25 cellular contexts compared by ENCODE assay signal in genomic region chr10:44260286-44260928, GRCh38.
DNase-seq lines count a peak whose midpoint lies in the region; ATAC-seq, FAIRE-seq and TF ChIP-seq lines count a peak whose summit lies in the region.
"Had no signal": no experiment of that assay in that cellular context is flagged by ENCODE, and none has a peak within 500 bp of the region (broad histone marks: within the 10 kb centered on the region; RNA-seq: fewer than 3 reads in every experiment).

No MANE protein-coding gene starts in this region.

- H3K4me2 ChIP-seq in HepG2 (ENCODE audit: low read depth, low read length) = no peak overlapping the region
- H3K4me2 ChIP-seq in GM12878 (ENCODE audit: control insufficient read depth, insufficient read depth) = peak overlapping the region; percentile 34

- in situ Hi-C loops in HepG2 (cut with HindIII; ENCODE audit: extremely low pct_ligation_motif_present, low pct_unique_long_range_greater_than_20kb) = no loop called here
- in situ Hi-C loops in GM12878 (cut with MboI) = no loop called here

- SMC1A ChIA-PET in GM12878 (lab: Charles Lee; ENCODE audit: uncharacterized antibody, unreplicated experiment) = interaction anchor here (0.7 to 3.1 kb wide), 5 partner anchors 10 to 126 kb away, joined by 3 to 19 read pairs (median 3); no protein-coding TSS in a partner anchor

- H3K27me3 ChIP-seq in HepG2 (ENCODE audit: control insufficient read depth in 1 of 2, insufficient read depth in 2 of 2, low read length in 2 of 2) (no peaks in the 10 kb centered on the region), right lobe of liver (no peaks in the 10 kb centered on the region), GM12878 (replicated peaks in 1 of 2; ENCODE audit: control insufficient read depth in 2 of 2, insufficient read depth in 2 of 2, low read length in 1 of 2) (no peaks in the 10 kb centered on the region), aorta (ENCODE audit: control insufficient read depth in 1 of 2, insufficient read depth in 2 of 2, low read length in 1 of 2) (no peaks in the 10 kb centered on the region)
- H3K27me3 ChIP-seq: right atrium auricular region, tibial nerve had no signal

- H3K9ac ChIP-seq in HepG2 (ENCODE audit: insufficient read depth, low read depth, low read length) (no peak overlapping the region), GM12878 (ENCODE audit: control insufficient read depth, insufficient read depth, low read length) (no peak overlapping the region)
- H3K9ac ChIP-seq: parathyroid adenoma had no signal

- RAD21 ChIA-PET in GM12878 (lab: Charles Lee; ENCODE audit: unreplicated experiment) = interaction anchor here (0.8 to 2.8 kb wide), 3 partner anchors 10 to 52 kb away, joined by 4 to 17 read pairs (median 4); no protein-coding TSS in a partner anchor

- H3K4me1 ChIP-seq in HepG2 (ENCODE audit: insufficient read depth, low read length) = peaks cover 65% of the 10 kb centered on the region
- peaks cover 0 to 11% (median 3%) of the 10 kb centered on the region in 4 donors for H3K4me1 ChIP-seq in right lobe of liver
- H3K4me1 ChIP-seq in GM12878 (ENCODE audit: control insufficient read depth, insufficient read depth, low read length) = peaks cover 56% of the 10 kb centered on the region
- no peaks in the 10 kb centered on the region for H3K4me1 ChIP-seq in aorta (ENCODE audit: control insufficient read depth in 1 of 2, insufficient read depth in 2 of 2, low read length in 2 of 2)

- TF ChIP-seq RAD21 in HepG2 (CRISPR knock-in tag; IDR thresholded peaks at IDR 0.05) (no peak), GM12878 (IDR thresholded peaks at IDR 0.05; ENCODE audit: insufficient read depth, low read depth, low read length) (no peak)

- H3K36me3 ChIP-seq in HepG2 (replicated peaks in 1 of 2; ENCODE audit: control insufficient read depth in 1 of 2, insufficient read depth in 2 of 2, low read length in 2 of 2) (no peaks in the 10 kb centered on the region), right lobe of liver (no peaks in the 10 kb centered on the region), GM12878 (ENCODE audit: control insufficient read depth in 2 of 2, insufficient read depth in 2 of 2, low read length in 1 of 2) (no peaks in the 10 kb centered on the region), aorta (ENCODE audit: control insufficient read depth in 1 of 2, insufficient read depth in 2 of 2, low read length in 1 of 2) (no peaks in the 10 kb centered on the region)
- H3K36me3 ChIP-seq: right atrium auricular region, tibial nerve had no signal

- no peak for DNase-seq in HepG2 (ENCODE audit: low spot score)
- no peak for DNase-seq in right lobe of liver
- peak; percentile 46 for DNase-seq in GM12878 (ENCODE audit: low read depth, low spot score)
- DNase-seq in aorta = no peak
- DNase-seq in activated gamma-delta T cell (lab: John Stamatoyannopoulos, UW) = no peak
- DNase-seq: activated CD4-positive, alpha-beta memory T cell treated with anti-CD3 and anti-CD28 coated beads for 36 hours; activated naive CD8-positive, alpha-beta T cell treated with anti-CD3 and anti-CD28 coated beads for 36 hours; CD4-positive, alpha-beta memory T cell; KG1; midbrain; NCI-H1417 treated with DMSO at 0.1 percent for 48 hours; NCI-H2081 treated with DMSO at 0.1 percent for 48 hours; NCI-H446; SHP77; stimulated activated CD4-positive, alpha-beta T cell treated with anti-CD3 and anti-CD28 coated beads, Interleukin-4, amount 100 ng/mL, for 24 hours; stimulated activated naive CD4-positive, alpha-beta T cell; T-helper 1 cell had no signal

- TF ChIP-seq POLR2A in HepG2 (IDR thresholded peaks at IDR 0.05; ENCODE audit: insufficient read depth in 1 of 2, low read depth in 2 of 2, low read length in 2 of 2) (no peak), right lobe of liver (IDR thresholded peaks at IDR 0.05) (no peak), GM12878 (IDR thresholded peaks at IDR 0.05; ENCODE audit: low read depth, low read length) (no peak)

- H3K9me3 ChIP-seq in HepG2 (ENCODE audit: low read length) (no peaks in the 10 kb centered on the region), right lobe of liver (no peaks in the 10 kb centered on the region), GM12878 (replicated peaks; ENCODE audit: control insufficient read depth, insufficient read depth, low read length) (no peaks in the 10 kb centered on the region; the same call in 2 of the 3 replicates), aorta (ENCODE audit: control insufficient read depth, low read length) (no peaks in the 10 kb centered on the region)
- H3K9me3 ChIP-seq: right atrium auricular region, tibial nerve had no signal

- FAIRE-seq in HepG2 (lab: Jason Lieb, UNC) = no peak
- no peak for FAIRE-seq in GM12878 (lab: Jason Lieb, UNC)
- FAIRE-seq: HTR-8/SVneo had no signal

- H4K20me1 ChIP-seq in HepG2 (ENCODE audit: insufficient read depth, low read length) (no peaks in the 10 kb centered on the region), GM12878 (ENCODE audit: control insufficient read depth, insufficient read depth) (no peaks in the 10 kb centered on the region)

- intact Hi-C loops in HepG2 (cut with micrococcal nuclease; ENCODE audit: unreplicated experiment) (no loop called here), right lobe of liver (cut with DNase I) (no loop called here), GM12878 (cut with micrococcal nuclease; ENCODE audit: unreplicated experiment) (loop anchor here (5.0 kb wide), 1 partner anchor 127 kb away; the partner anchor contains the start of gene CXCL12), aorta (cut with DNase I) (no loop called here)

- 99% methylated on average over 8 of the region's 13 CpGs for WGBS in HepG2 (ENCODE audit: low lambda C conversion rate)
- 94% methylated on average over 7 of the region's 13 CpGs for WGBS in right lobe of liver (ENCODE audit: insufficient coverage, low coverage, low lambda C conversion rate, missing lambda C conversion rate)
- 23% methylated on average over 13 of the region's 13 CpGs for WGBS in GM12878 (ENCODE audit: insufficient coverage, insufficient replicate concordance, low lambda C conversion rate, missing lambda C conversion rate)
- WGBS in aorta, 2 donors = 96 to 97% methylated on average over 13 of the region's 13 CpGs

- no peak for TF ChIP-seq CTCF in HepG2 (CRISPR knock-in tag; IDR thresholded peaks at IDR 0.05)
- TF ChIP-seq CTCF in right lobe of liver (IDR thresholded peaks at IDR 0.05) = no peak
- TF ChIP-seq CTCF in GM12878 (IDR thresholded peaks at IDR 0.05 in 2 of 3, conservative IDR thresholded peaks at IDR 0.05 in 1 of 3; ENCODE audit: control insufficient read depth in 2 of 3, extremely low read depth in 1 of 3, insufficient read depth in 1 of 3, low read depth in 3 of 3, low read length in 3 of 3) = peak in 1 of 3 experiments; percentile 15; a peak in 1 of 6 replicates

- H3K79me2 ChIP-seq in HepG2 (ENCODE audit: insufficient read depth, low read length) (no peaks in the 10 kb centered on the region), GM12878 (ENCODE audit: control insufficient read depth, insufficient read depth, low read length) (no peaks in the 10 kb centered on the region; the same call in 1 of the 2 replicates)
- H3K79me2 ChIP-seq: parathyroid adenoma had no signal

- BruUV-seq in HepG2 (replicated peaks; lab: Mats Ljungman, UMichigan) = no TSS peak
- no TSS peak for BruUV-seq in GM12878 (replicated peaks; lab: Mats Ljungman, UMichigan)

- H3K4me3 ChIP-seq in HepG2 (replicated peaks in 1 of 3; ENCODE audit: insufficient read depth in 1 of 3, low read depth in 2 of 3, low read length in 3 of 3) = no peak overlapping the region
- no peak overlapping the region for H3K4me3 ChIP-seq in right lobe of liver
- H3K4me3 ChIP-seq in GM12878 = no peak overlapping the region
- H3K4me3 ChIP-seq in aorta (ENCODE audit: low read length in 2 of 2) = no peak overlapping the region
- H3K4me3 ChIP-seq: right atrium auricular region, tibial nerve had no signal

- POLR2A ChIA-PET in HepG2 (lab: Yijun Ruan, JAX) = interaction anchor here (1.4 to 1.7 kb wide), 5 partner anchors 9 to 397 kb away, joined by 3 to 14 read pairs (median 4); no protein-coding TSS in a partner anchor
- POLR2A ChIA-PET in GM12878 (lab: Charles Lee) = no interaction called here

- TF ChIP-seq EP300 in HepG2 (IDR thresholded peaks at IDR 0.05; ENCODE audit: low read depth in 2 of 2, low read length in 2 of 2) (no peak), HepG2 (CRISPR knock-in tag; IDR thresholded peaks at IDR 0.05; ENCODE audit: borderline replicate concordance) (no peak), GM12878 (IDR thresholded peaks at IDR 0.05; ENCODE audit: borderline replicate concordance in 1 of 2, control insufficient read depth in 1 of 2, low read depth in 2 of 2, low read length in 2 of 2) (no peak; a peak in 1 of 4 replicates)

- H2AFZ ChIP-seq in HepG2 (ENCODE audit: low read length) (no peak overlapping the region), GM12878 (ENCODE audit: control insufficient read depth, low read depth, low read length) (no peak overlapping the region)
- H2AFZ ChIP-seq: parathyroid adenoma had no signal

- peak overlapping the region; percentile 98 for H3K27ac ChIP-seq in HepG2 (ENCODE audit: extremely low read length, insufficient read depth, low read length)
- no peak overlapping the region for H3K27ac ChIP-seq in right lobe of liver
- peak overlapping the region; percentile 68 for H3K27ac ChIP-seq in GM12878 (ENCODE audit: control insufficient read depth, insufficient read depth)
- no peak overlapping the region for H3K27ac ChIP-seq in aorta (ENCODE audit: low read depth in 1 of 2, low read length in 2 of 2)
- H3K27ac ChIP-seq: 22Rv1, parathyroid adenoma, right atrium auricular region, tibial nerve had no signal

- CTCF ChIA-PET in HepG2 (lab: Yijun Ruan, JAX; ENCODE audit: low intra/inter-chr PET ratio, low total read pairs) (no interaction called here), GM12878 (lab: Yijun Ruan, JAX) (interaction anchor here (1.3 kb wide), 2 partner anchors 12 to 48 kb away, joined by 3 to 4 read pairs; no protein-coding TSS in a partner anchor)

- ATAC-seq in HepG2 = no peak
- no peak for ATAC-seq in right lobe of liver
- peak; percentile 30 for ATAC-seq in HG02885 (IDR thresholded peaks at IDR 0.05; ENCODE audit: poor library complexity, unreplicated experiment)
- ATAC-seq in GM12878 = peak; percentile 68
- peak; percentile 5 for ATAC-seq in aorta (ENCODE audit: low FRiP score)
- ATAC-seq in HG02981 (IDR thresholded peaks at IDR 0.05; ENCODE audit: unreplicated experiment) = no peak
- ATAC-seq in HG02571 (IDR thresholded peaks at IDR 0.05; ENCODE audit: unreplicated experiment) = no peak

TF ChIP-seq in GM12878, 131 proteins besides CTCF, POLR2A, EP300 and RAD21 (continues in another document):
- TF ChIP-seq ZNF207 (IDR thresholded peaks at IDR 0.05; ENCODE audit: borderline replicate concordance) = no peak

Comparison
In these comparisons a context has a peak if more than half of its experiments do, and no peak if none do; other contexts are left out.
1. H3K27ac ChIP-seq: peak in HepG2 (single experiment) and GM12878 (single experiment); none in right lobe of liver (0 of 3) and aorta (0 of 2).
2. ATAC-seq: peak in HG02885 (single experiment), GM12878 (single experiment) and aorta (single experiment); none in HepG2 (single experiment), right lobe of liver (0 of 4), HG02981 (single experiment) and HG02571 (single experiment).
3. Of the 75 proteins assayed by ChIP-seq in both HepG2 and GM12878: peak only in HepG2: ZNF687; only in GM12878: ATF2, BCL3, CBX5, DPF2, EED, FOXM1 and 8 more; in both: none; in neither: 58; mixed calls (peak in some experiments, not most) for 2.